ENCODE assay signal across 8 cellular contexts in the genomic region with DNA sequence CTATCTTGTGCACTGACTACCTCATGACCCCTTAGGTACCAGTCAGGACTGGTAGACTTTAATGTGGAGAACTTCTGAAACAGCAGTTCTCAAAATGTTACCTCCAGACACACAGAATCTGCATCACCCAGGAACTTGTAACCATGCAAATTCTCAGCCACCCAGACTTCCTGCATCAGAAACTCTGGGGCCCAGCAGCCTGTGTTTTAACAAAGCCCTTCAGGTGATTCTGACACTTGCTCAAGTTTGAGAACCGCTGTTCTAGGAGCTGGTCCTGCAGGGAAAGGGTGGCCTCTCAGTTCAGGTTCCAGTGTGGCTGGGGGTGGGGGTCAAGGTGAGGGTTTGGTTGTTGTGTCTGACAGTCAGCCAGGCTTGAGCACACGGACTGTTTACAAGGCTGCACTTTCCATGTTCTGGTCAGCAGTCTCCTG. TPM values are rescaled to one million over a fixed set of nuclear protein-coding genes. Genes with fewer than 3 reads are reported as not detected.
A peak's percentile ranks its signal among the peaks of the same experiment; 100 is the strongest.
DNase-seq lines count a peak whose midpoint lies in the region; ATAC-seq and TF ChIP-seq lines count a peak whose summit lies in the region.

No MANE protein-coding gene starts in this region.

- peaks cover 5% of the 10 kb centered on the region for H3F3A ChIP-seq in DOHH2 (ENCODE audit: control insufficient read depth, insufficient read depth)

- no peak overlapping the region for H2AFZ ChIP-seq in KMS-11 (ENCODE audit: low read depth)

- DNase-seq in central memory CD4-positive, alpha-beta T cell = peak; percentile 56
- peak; percentile 55 for DNase-seq in stimulated activated CD4-positive, alpha-beta T cell treated with anti-CD3 and anti-CD28 coated beads, Interleukin-15, amount 100 ng/mL, for 24 hours
- DNase-seq in DMS53 (lab: John Stamatoyannopoulos, UW) (no peak), NCI-H2029 (lab: John Stamatoyannopoulos, UW) (no peak), mucosa of gallbladder (ENCODE audit: low spot score) (no peak)

- H3K9me2 ChIP-seq in DOHH2 (replicated peaks; ENCODE audit: control insufficient read depth, low read length) = no peaks in the 10 kb centered on the region

- H4K20me1 ChIP-seq in DOHH2 (ENCODE audit: control insufficient read depth, insufficient read depth, low read depth, low read length) = no peaks in the 10 kb centered on the region
- no peaks in the 10 kb centered on the region for H4K20me1 ChIP-seq in KMS-11 (ENCODE audit: insufficient read depth)

- H3K4me1 ChIP-seq in DOHH2 (ENCODE audit: control insufficient read depth, low read length) (peaks cover 28% of the 10 kb centered on the region), KMS-11 (ENCODE audit: low read depth, poor library complexity, severe bottlenecking) (peaks cover 21% of the 10 kb centered on the region)

- H3K27ac ChIP-seq in DOHH2 (ENCODE audit: low read depth, low read length) = peak overlapping the region; percentile 69
- peak overlapping the region; percentile 87; the same call in 1 of the 2 replicates for H3K27ac ChIP-seq in KMS-11

- peaks cover 62% of the 10 kb centered on the region for H3K36me3 ChIP-seq in DOHH2 (ENCODE audit: control insufficient read depth, low read length)
- H3K36me3 ChIP-seq in KMS-11 (ENCODE audit: insufficient read depth) = no peaks in the 10 kb centered on the region; the same call in 1 of the 2 replicates

- H3K79me2 ChIP-seq in DOHH2 (ENCODE audit: control insufficient read depth, low read length) (peaks cover 53% of the 10 kb centered on the region), KMS-11 (ENCODE audit: insufficient read depth, low read depth) (peaks cover 25% of the 10 kb centered on the region; the same call in 1 of the 2 replicates)

- H3K27me3 ChIP-seq in DOHH2 (ENCODE audit: control insufficient read depth, low read length) (no peaks in the 10 kb centered on the region), KMS-11 (ENCODE audit: insufficient read depth, low read depth) (no peaks in the 10 kb centered on the region)

- TF ChIP-seq CTCF in DOHH2 (IDR thresholded peaks at IDR 0.05; ENCODE audit: low read depth, low read length, poor library complexity, severe bottlenecking) (no peak), KMS-11 (conservative IDR thresholded peaks at IDR 0.05; ENCODE audit: low read depth, low read length) (no peak)

- H3K9ac ChIP-seq in KMS-11 = 0 out of 2 replicates have a peak overlapping the region, but pooled peaks have one; percentile 87

- peak; percentile 43 for ATAC-seq in GM21381 (IDR thresholded peaks at IDR 0.05; ENCODE audit: unreplicated experiment)

- peak overlapping the region; percentile 89 for H3K4me2 ChIP-seq in DOHH2 (ENCODE audit: low read length)
- peak overlapping the region; percentile 80 for H3K4me2 ChIP-seq in KMS-11

- H3K4me3 ChIP-seq in DOHH2 (ENCODE audit: low read length) (peak overlapping the region; percentile 97), KMS-11 (IDR thresholded peaks at IDR 0.05; ENCODE audit: insufficient read depth, low read depth, low read length) (no peak overlapping the region)

- no peaks in the 10 kb centered on the region for H3K9me3 ChIP-seq in DOHH2 (ENCODE audit: control insufficient read depth, insufficient read depth, low read length)

RNA-seq across cellular contexts. Expression of a gene that starts 28.4 kb away (rescaled TPM):
- total RNA-seq in mucosa of gallbladder = 34.7 TPM

RNA-seq across cellular contexts. Expression of a gene that starts 30.0 kb away (rescaled TPM):
- 145 TPM for total RNA-seq in mucosa of gallbladder

Comparison
In these comparisons a context has a peak if more than half of its experiments do, and no peak if none do; other contexts are left out.
1. DNase-seq: peak in central memory CD4-positive, alpha-beta T cell (single experiment) and stimulated activated CD4-positive, alpha-beta T cell treated with anti-CD3 and anti-CD28 coated beads, Interleukin-15, amount 100 ng/mL, for 24 hours (single experiment); none in DMS53 (single experiment), NCI-H2029 (single experiment) and mucosa of gallbladder (single experiment).